In genomic region chr9:75389096-75389495, GRCh38 we compare ENCODE assay signal across 24 cellular contexts.
"Had no signal": no experiment of that assay in that cellular context is flagged by ENCODE, and none has a peak within 500 bp of the region (broad histone marks: within the 10 kb centered on the region; RNA-seq: fewer than 3 reads in every experiment).

No MANE protein-coding gene starts in this region.

- H3K4me1 ChIP-seq: breast epithelium, Peyer's patch had no signal

- H3K27me3 ChIP-seq: ascending aorta, breast epithelium, MG63, Peyer's patch had no signal

- DNase-seq: activated CD4-positive, alpha-beta T cell treated with anti-CD3 and anti-CD28 coated beads for 48 hours; activated CD4-positive, alpha-beta T cell treated with anti-CD3 and anti-CD28 coated beads, Interleukin-2, amount 50 U/mL, for 4 hours; activated CD4-positive, CD25-positive, alpha-beta regulatory T cell treated with anti-CD3 and anti-CD28 coated beads, Interleukin-2, amount 50 U/mL, for 72 hours; activated CD8-positive, alpha-beta memory T cell treated with anti-CD3 and anti-CD28 coated beads, Interleukin-2, amount 50 U/mL, for 48 hours; activated CD8-positive, alpha-beta T cell treated with anti-CD3 and anti-CD28 coated beads, Interleukin-2, amount 10 ng/mL, durations not matched to agents 7 days and 5 days; activated naive CD4-positive, alpha-beta T cell treated with anti-CD3 and anti-CD28 coated beads, Interleukin-2, amount 50 U/mL, for 16 hours; activated T-cell treated with anti-CD3 and anti-CD28 coated beads, Interleukin-2, amount 50 U/mL, for 1 hour; caudate nucleus; KG1; MG63; MV-4-11; NCI-H1092 treated with DMSO at 0.1 percent for 48 hours; NCI-H1417 treated with DMSO at 0.1 percent for 48 hours; NCI-H1694; NCI-H2029 treated with DMSO at 0.1 percent for 48 hours; NCI-H345; NCI-H526 treated with DMSO at 0.1 percent for 48 hours; Peyer's patch; T-helper 17 cell; T-helper 9 cell had no signal

- H3K36me3 ChIP-seq: ascending aorta, breast epithelium, MG63, Peyer's patch had no signal

- H3K4me3 ChIP-seq: ascending aorta, breast epithelium, MG63, Peyer's patch had no signal

- H3K9me3 ChIP-seq: MG63 had no signal

- H3K27ac ChIP-seq: ascending aorta, breast epithelium, Peyer's patch, RWPE1 had no signal

- ATAC-seq: activated CD8-positive, alpha-beta T cell treated with anti-CD3 and anti-CD28 coated beads, Interleukin-2, amount 10 ng/mL, durations not matched to agents 7 days and 5 days; T-helper 17 cell; WTC11 had no signal
